Comparison of ENCODE assay signal across 1 cellular context in genomic region chr7:101121996-101122932, GRCh38.
TF ChIP-seq lines count a peak whose summit lies in the region.

No MANE protein-coding gene starts in this region.

TF ChIP-seq in K562, 482 proteins besides CTCF, POLR2A, EP300 and RAD21 (continued from another document and continues in another):
- TF ChIP-seq ZNF395 (CRISPR knock-in tag; IDR thresholded peaks at IDR 0.05), result peak; percentile 53; the same call in 1 of the 2 replicates
- no peak for TF ChIP-seq NR2C2 (CRISPR knock-in tag; IDR thresholded peaks at IDR 0.05)
- peak; percentile 84 for TF ChIP-seq NR2C2 (tag; IDR thresholded peaks at IDR 0.05)
- peak; percentile 43; the same call in 1 of the 2 replicates for TF ChIP-seq CEBPB (tag; IDR thresholded peaks at IDR 0.05)
- TF ChIP-seq CHD2 (IDR thresholded peaks at IDR 0.05; ENCODE audit: low read depth, low read length), result no peak
- peak; percentile 14 for TF ChIP-seq KDM5B (IDR thresholded peaks at IDR 0.05; ENCODE audit: insufficient replicate concordance, low read depth, low read length)
- TF ChIP-seq MYC (IDR thresholded peaks at IDR 0.05; ENCODE audit: low read depth, low read length), result peak; percentile 55
- TF ChIP-seq MYC (CRISPR knock-in tag; IDR thresholded peaks at IDR 0.05; ENCODE audit: borderline replicate concordance, low read depth), result peak; percentile 67; the same call in 1 of the 2 replicates
- no peak for TF ChIP-seq ZNF707 (CRISPR knock-in tag; conservative IDR thresholded peaks at IDR 0.05)
- TF ChIP-seq GTF2E2 (tag; IDR thresholded peaks at IDR 0.05), result 0 out of 2 replicates have a peak, but pooled peaks have one; percentile 21
- TF ChIP-seq ATF4 (CRISPR knock-in tag; IDR thresholded peaks at IDR 0.05), result peak; percentile 76
- peak; percentile 74 for TF ChIP-seq ELF1 (tag; IDR thresholded peaks at IDR 0.05)
- TF ChIP-seq SP1 (CRISPR knock-in tag; IDR thresholded peaks at IDR 0.05), result no peak
- TF ChIP-seq PRDM10 (IDR thresholded peaks at IDR 0.05; ENCODE audit: partially characterized antibody), result peak; percentile 15
- 0 out of 2 replicates have a peak, but pooled peaks have one; percentile 53 for TF ChIP-seq HDAC2 (IDR thresholded peaks at IDR 0.05)
- peak in 1 of 2 experiments; percentile 36; a peak in 1 of 4 replicates for TF ChIP-seq TRIM24 (IDR thresholded peaks at IDR 0.05)
- TF ChIP-seq GABPA (tag; conservative IDR thresholded peaks at IDR 0.05; ENCODE audit: low read depth), result peak; percentile 58
- peak; percentile 81 for TF ChIP-seq SMARCA4 (IDR thresholded peaks at IDR 0.05)
- TF ChIP-seq ZNF764 (CRISPR knock-in tag; IDR thresholded peaks at IDR 0.05; ENCODE audit: low read depth), result no peak
- TF ChIP-seq ZNF398 (CRISPR knock-in tag; IDR thresholded peaks at IDR 0.05), result no peak
- peak; percentile 60; the same call in 1 of the 2 replicates for TF ChIP-seq ZNF589 (CRISPR knock-in tag; IDR thresholded peaks at IDR 0.05; ENCODE audit: low read depth)
- peak; percentile 10; the same call in 1 of the 2 replicates for TF ChIP-seq SMAD4 (CRISPR knock-in tag; conservative IDR thresholded peaks at IDR 0.05)
- 0 out of 2 replicates have a peak, but pooled peaks have one; percentile 12 for TF ChIP-seq TCF3 (CRISPR knock-in tag; IDR thresholded peaks at IDR 0.05)
- peak; percentile 58; the same call in 1 of the 2 replicates for TF ChIP-seq DDX20 (tag; IDR thresholded peaks at IDR 0.05; ENCODE audit: low read depth)
- TF ChIP-seq HMBOX1 (IDR thresholded peaks at IDR 0.05), result no peak
- 0 out of 2 replicates have a peak, but pooled peaks have one; percentile 30 for TF ChIP-seq TSC22D4 (tag; IDR thresholded peaks at IDR 0.05)
- TF ChIP-seq ZNF512 (tag; IDR thresholded peaks at IDR 0.05), result peak; percentile 89
- peak in 1 of 2 experiments; percentile 87; a peak in 2 of 4 replicates for TF ChIP-seq RCOR1 (IDR thresholded peaks at IDR 0.05; ENCODE audit: borderline replicate concordance in 1 of 2, low read depth in 2 of 2, low read length in 2 of 2)
- peak in 1 of 2 experiments; percentile 52; a peak in 1 of 4 replicates for TF ChIP-seq ZNF639 (CRISPR knock-in tag; conservative IDR thresholded peaks at IDR 0.05 in 1 of 2, IDR thresholded peaks at IDR 0.05 in 1 of 2)
- 0 out of 2 replicates have a peak, but pooled peaks have one; percentile 57 for TF ChIP-seq NFRKB (IDR thresholded peaks at IDR 0.05; ENCODE audit: low read depth)
- TF ChIP-seq NCOA2 (IDR thresholded peaks at IDR 0.05; ENCODE audit: partially characterized antibody in 2 of 2), result no peak
- TF ChIP-seq ZNF449 (CRISPR knock-in tag; IDR thresholded peaks at IDR 0.05), result 0 out of 2 replicates have a peak, but pooled peaks have one; percentile 42
- TF ChIP-seq ATF3 (IDR thresholded peaks at IDR 0.05), result peak; percentile 85; the same call in 1 of the 2 replicates
- TF ChIP-seq ATF3 (CRISPR knock-in tag; conservative IDR thresholded peaks at IDR 0.05), result no peak
- peak; percentile 38 for TF ChIP-seq POLR2B (IDR thresholded peaks at IDR 0.05; ENCODE audit: low read depth, partially characterized antibody)
- peak; percentile 79; the same call in 1 of the 2 replicates for TF ChIP-seq LEF1 (IDR thresholded peaks at IDR 0.05)
- TF ChIP-seq ARHGAP35 (IDR thresholded peaks at IDR 0.05; ENCODE audit: partially characterized antibody), result peak; percentile 25
- peak; percentile 63; the same call in 1 of the 2 replicates for TF ChIP-seq ETV5 (CRISPR knock-in tag; IDR thresholded peaks at IDR 0.05; ENCODE audit: low read depth)
- TF ChIP-seq ETV1 (tag; conservative IDR thresholded peaks at IDR 0.05; ENCODE audit: low read depth), result peak; percentile 94
- peak; percentile 37 to 66; a peak in 2 of 4 replicates for TF ChIP-seq MLLT1 (IDR thresholded peaks at IDR 0.05)
- peak; percentile 66; the same call in 1 of the 2 replicates for TF ChIP-seq MEF2D (tag; conservative IDR thresholded peaks at IDR 0.05; ENCODE audit: low read depth)
- no peak for TF ChIP-seq ZFP1 (CRISPR knock-in tag; IDR thresholded peaks at IDR 0.05)
- TF ChIP-seq ELF4 (CRISPR knock-in tag; IDR thresholded peaks at IDR 0.05), result peak; percentile 94
- peak; percentile 44; the same call in 1 of the 2 replicates for TF ChIP-seq EP400 (IDR thresholded peaks at IDR 0.05)
- peak; percentile 49 for TF ChIP-seq FOSL1 (tag; conservative IDR thresholded peaks at IDR 0.05)
- TF ChIP-seq TCF15 (CRISPR knock-in tag; IDR thresholded peaks at IDR 0.05), result no peak
- peak; percentile 71 for TF ChIP-seq L3MBTL2 (IDR thresholded peaks at IDR 0.05)
- TF ChIP-seq ZNF584 (CRISPR knock-in tag; IDR thresholded peaks at IDR 0.05; ENCODE audit: low read depth), result no peak
